ENCODE assay signal across 20 cellular contexts in the genomic region with DNA sequence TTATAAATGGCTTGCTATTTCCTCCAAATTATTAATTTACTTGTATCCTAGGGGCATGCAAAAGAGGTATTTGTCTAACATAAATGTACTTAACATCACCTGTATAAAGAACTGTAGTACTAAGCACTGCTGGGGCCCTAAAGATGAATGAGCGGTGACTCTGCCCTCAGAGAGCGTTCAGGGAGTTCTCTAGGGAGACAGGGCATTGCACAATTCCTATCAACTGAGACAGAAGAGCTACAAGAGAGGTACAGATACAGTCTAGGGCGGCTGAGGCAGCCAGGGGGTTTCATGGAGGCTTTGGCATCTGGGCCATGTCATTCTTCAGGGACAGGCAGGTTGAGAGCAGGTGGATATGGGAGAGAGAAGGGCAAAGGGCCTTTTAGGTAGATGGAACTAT. TPM values are rescaled to one million over a fixed set of nuclear protein-coding genes. Genes with fewer than 3 reads are reported as not detected.
A peak's percentile ranks its signal among the peaks of the same experiment; 100 is the strongest.
DNase-seq lines count a peak whose midpoint lies in the region; ATAC-seq and TF ChIP-seq lines count a peak whose summit lies in the region.
"Had no signal": no experiment of that assay in that cellular context is flagged by ENCODE, and none has a peak within 500 bp of the region (broad histone marks: within the 10 kb centered on the region; RNA-seq: fewer than 3 reads in every experiment).

No MANE protein-coding gene starts in this region.

- H3K27me3 ChIP-seq in breast epithelium (no peaks in the 10 kb centered on the region), suprapubic skin (no peaks in the 10 kb centered on the region)
- H3K27me3 ChIP-seq: BLaER1 had no signal

- H3K4me1 Mint-ChIP-seq in MCF 10A (ENCODE audit: insufficient read depth, unreplicated experiment) (peaks cover 12% of the 10 kb centered on the region), glutamatergic neuron (ENCODE audit: low read depth, unreplicated experiment) (peaks cover 29% of the 10 kb centered on the region)
- H3K4me1 Mint-ChIP-seq: CD8-positive, alpha-beta memory T cell; GM23338 had no signal

- H3K27ac ChIP-seq in breast epithelium (no peak overlapping the region), suprapubic skin (peak overlapping the region; percentile 27)
- H3K27ac ChIP-seq: 22Rv1, BLaER1 had no signal

- CTCF ChIA-PET in MCF 10A (lab: Yijun Ruan, JAX) = interaction anchor here (1.9 kb wide), 1 partner anchor 29 kb away, joined by 8 read pairs; no protein-coding TSS in a partner anchor

- TF ChIP-seq EP300 in suprapubic skin (IDR thresholded peaks at IDR 0.05) = no peak

- no peak for TF ChIP-seq CTCF in MCF 10A (IDR thresholded peaks at IDR 0.05; ENCODE audit: unreplicated experiment)
- no peak for TF ChIP-seq CTCF in breast epithelium (IDR thresholded peaks at IDR 0.05)
- TF ChIP-seq CTCF in choroid plexus epithelial cell (conservative IDR thresholded peaks at IDR 0.05; ENCODE audit: low read depth, low read length) = no peak
- no peak for TF ChIP-seq CTCF in glutamatergic neuron (IDR thresholded peaks at IDR 0.05; ENCODE audit: partially characterized antibody, unreplicated experiment)
- no peak for TF ChIP-seq CTCF in suprapubic skin (IDR thresholded peaks at IDR 0.05)

- H3K4me3 ChIP-seq in breast epithelium (no peak overlapping the region), choroid plexus epithelial cell (ENCODE audit: low read depth, low read length) (no peak overlapping the region), suprapubic skin (no peak overlapping the region)
- H3K4me3 ChIP-seq: BLaER1, GM12878, GM23338 had no signal

- no TSS peak for BruUV-seq in MCF 10A (replicated peaks; lab: Mats Ljungman, UMichigan)

- H3K36me3 ChIP-seq in breast epithelium (no peaks in the 10 kb centered on the region), suprapubic skin (peaks cover 57% of the 10 kb centered on the region)

- TF ChIP-seq POLR2A in breast epithelium (IDR thresholded peaks at IDR 0.05) (no peak), suprapubic skin (IDR thresholded peaks at IDR 0.05) (no peak)

- H3K9me3 Mint-ChIP-seq in MCF 10A (ENCODE audit: unreplicated experiment) (no peaks in the 10 kb centered on the region), glutamatergic neuron (ENCODE audit: unreplicated experiment) (peaks cover 5% of the 10 kb centered on the region)
- H3K9me3 Mint-ChIP-seq: CD8-positive, alpha-beta memory T cell; GM23338 had no signal

- DNase-seq in MCF 10A (ENCODE audit: unreplicated experiment) = peak; percentile 40
- DNase-seq in breast epithelium (ENCODE audit: low spot score in 2 of 2) = no peak
- peak; percentile 23 for DNase-seq in choroid plexus epithelial cell (ENCODE audit: low read depth)
- DNase-seq in glutamatergic neuron = no peak
- no peak for DNase-seq in suprapubic skin (ENCODE audit: low spot score in 2 of 2)
- no peak for DNase-seq in globus pallidus (ENCODE audit: low spot score)
- DNase-seq: CD8-positive, alpha-beta memory T cell; DND-41; KG1; NCI-H1092; NCI-H2227 treated with DMSO at 0.1 percent for 48 hours; NCI-H524 treated with DMSO at 0.1 percent for 48 hours; SIG-M5 had no signal

- H3K4me3 Mint-ChIP-seq in MCF 10A (ENCODE audit: unreplicated experiment) = peak overlapping the region; percentile 38
- H3K4me3 Mint-ChIP-seq in glutamatergic neuron (ENCODE audit: unreplicated experiment) = no peak overlapping the region
- H3K4me3 Mint-ChIP-seq: CD8-positive, alpha-beta memory T cell; GM23338 had no signal

- ATAC-seq in GM21390 (IDR thresholded peaks at IDR 0.05; ENCODE audit: unreplicated experiment) (no peak), HG03045 (IDR thresholded peaks at IDR 0.05; ENCODE audit: unreplicated experiment) (no peak)
- ATAC-seq: GM12878, GM23338, HCT116 had no signal

- 88% methylated on average over 3 of the region's 3 CpGs for WGBS in suprapubic skin

- no peaks in the 10 kb centered on the region for H3K9me3 ChIP-seq in breast epithelium
- H3K9me3 ChIP-seq in suprapubic skin = no peaks in the 10 kb centered on the region
- H3K9me3 ChIP-seq: BLaER1 had no signal

- H3K27me3 Mint-ChIP-seq in MCF 10A (ENCODE audit: insufficient read depth, unreplicated experiment) (no peaks in the 10 kb centered on the region), glutamatergic neuron (ENCODE audit: unreplicated experiment) (no peaks in the 10 kb centered on the region)
- H3K27me3 Mint-ChIP-seq: CD8-positive, alpha-beta memory T cell had no signal

- intact Hi-C loops in MCF 10A (cut with micrococcal nuclease) (no loop called here), breast epithelium (cut with DNase I; ENCODE audit: low total_unique reads) (no loop called here)

- H3K27ac Mint-ChIP-seq in MCF 10A (ENCODE audit: low read depth, unreplicated experiment) (peak overlapping the region; percentile 13), glutamatergic neuron (ENCODE audit: unreplicated experiment) (peak overlapping the region; percentile 50)
- H3K27ac Mint-ChIP-seq: GM23338 had no signal

- H3K36me3 Mint-ChIP-seq in MCF 10A (ENCODE audit: insufficient read depth, unreplicated experiment) (peaks cover 41% of the 10 kb centered on the region), glutamatergic neuron (ENCODE audit: unreplicated experiment) (peaks cover 7% of the 10 kb centered on the region)

- POLR2A ChIA-PET in MCF 10A (lab: Yijun Ruan, JAX) = interaction anchor here (1.0 to 2.1 kb wide), 2 partner anchors 45 to 210 kb away, joined by 3 to 10 read pairs; a partner anchor contains a TSS

- no peaks in the 10 kb centered on the region for H3K4me1 ChIP-seq in breast epithelium
- H3K4me1 ChIP-seq in suprapubic skin = peaks cover 10% of the 10 kb centered on the region
- H3K4me1 ChIP-seq: BLaER1 had no signal

RNA-seq across cellular contexts. Expression of a gene that starts 39.9 kb away (rescaled TPM):
- total RNA-seq in MCF 10A (2022) (73.5 and 88.0 TPM in 2 replicates), breast epithelium (10 to 100 TPM; 48.0 to 53.6 (median 50.5) TPM), glutamatergic neuron (ENCODE audit: unreplicated experiment) (58.5 TPM), suprapubic skin (10 to 100 TPM; 26.5 to 41.3 (median 32.9) TPM)

Comparison
In these comparisons a context has a peak if more than half of its experiments do, and no peak if none do; other contexts are left out.
1. DNase-seq: peak in MCF 10A (single experiment) and choroid plexus epithelial cell (single experiment); none in breast epithelium (0 of 2), glutamatergic neuron (single experiment), suprapubic skin (0 of 2) and globus pallidus (single experiment).